17 cellular contexts compared by ENCODE assay signal in genomic region chr18:13638684-13639083, GRCh38.
A peak's percentile ranks its signal among the peaks of the same experiment; 100 is the strongest.
DNase-seq lines count a peak whose midpoint lies in the region; ATAC-seq and TF ChIP-seq lines count a peak whose summit lies in the region.
"Had no signal": no experiment of that assay in that cellular context is flagged by ENCODE, and none has a peak within 500 bp of the region (broad histone marks: within the 10 kb centered on the region; RNA-seq: fewer than 3 reads in every experiment).

No MANE protein-coding gene starts in this region.

- H3K36me3 ChIP-seq in right atrium auricular region (no peaks in the 10 kb centered on the region), heart left ventricle (no peaks in the 10 kb centered on the region), stomach (no peaks in the 10 kb centered on the region)
- H3K36me3 ChIP-seq: BE2C had no signal

- H3K4me1 ChIP-seq in right atrium auricular region = peaks cover 0 to 49% of the 10 kb centered on the region in 2 donors
- peaks cover 0 to 56% (median 18%) of the 10 kb centered on the region in 12 donors for H3K4me1 ChIP-seq in heart left ventricle
- H3K4me1 ChIP-seq in stomach = peaks cover 0 to 16% (median 10%) of the 10 kb centered on the region in 4 donors
- H3K4me1 ChIP-seq: BE2C had no signal

- intact Hi-C loops in heart left ventricle (cut with DNase I) (loop anchor here in 5 of 10 donors (10.0 kb wide), 4 partner anchors 86 to 524 kb away; partner anchors contain the start of genes FAM210A (in 3 of the 5) and RNMT (in 3 of the 5)), stomach (cut with DNase I; ENCODE audit: low total_unique reads) (no loop called here)

- H3K27ac ChIP-seq in right atrium auricular region (peak overlapping the region; percentile 19 to 55), heart left ventricle (peak overlapping the region in 4 of 12 donors; percentile 30 to 87 (median 46)), caudate nucleus (ENCODE audit: low read depth, low read length) (peak overlapping the region; percentile 69), temporal lobe (ENCODE audit: low read depth, low read length) (peak overlapping the region; percentile 87), stomach (no peak overlapping the region)

- H3K27me3 ChIP-seq in right atrium auricular region (no peaks in the 10 kb centered on the region), heart left ventricle (no peaks in the 10 kb centered on the region), stomach (peaks cover 0 to 22% (median 12%) of the 10 kb centered on the region in 3 donors)
- H3K27me3 ChIP-seq: BE2C had no signal

- no peak for DNase-seq in right atrium auricular region (ENCODE audit: low spot score)
- no peak for DNase-seq in heart left ventricle
- no peak for DNase-seq in caudate nucleus (lab: John Stamatoyannopoulos, UW)
- peak; percentile 11 for DNase-seq in islet precursor cell
- DNase-seq in NCI-H2171 (lab: John Stamatoyannopoulos, UW) = no peak
- DNase-seq in stimulated activated CD4-positive, alpha-beta T cell treated with anti-CD3 and anti-CD28 coated beads, Interleukin-1b, Interleukin-23, amount 100 ng/mL, for 48 hours = no peak
- DNase-seq in stomach = no peak
- DNase-seq: ACHN; BE2C; C1 segment of cervical spinal cord; CD4-positive, CD25-positive, alpha-beta regulatory T cell; CD8-positive, alpha-beta memory T cell; COR-L47; GDM1; H9; IMR-90 had no signal

- no peak for TF ChIP-seq EP300 in stomach (IDR thresholded peaks at IDR 0.05)

- no peak overlapping the region for H3K4me3 ChIP-seq in right atrium auricular region
- no peak overlapping the region for H3K4me3 ChIP-seq in heart left ventricle
- no peak overlapping the region for H3K4me3 ChIP-seq in stomach

- TF ChIP-seq CTCF in right atrium auricular region (IDR thresholded peaks at IDR 0.05) (no peak), heart left ventricle (IDR thresholded peaks at IDR 0.05) (no peak), stomach (IDR thresholded peaks at IDR 0.05) (no peak)

- no peak for TF ChIP-seq POLR2A in heart left ventricle (IDR thresholded peaks at IDR 0.05)
- no peak for TF ChIP-seq POLR2A in stomach (IDR thresholded peaks at IDR 0.05)

- ATAC-seq in heart left ventricle = no peak

- H3K9me3 ChIP-seq in right atrium auricular region = no peaks in the 10 kb centered on the region
- H3K9me3 ChIP-seq in heart left ventricle = no peaks in the 10 kb centered on the region
- H3K9me3 ChIP-seq in stomach = no peaks in the 10 kb centered on the region
- H3K9me3 ChIP-seq: BE2C had no signal

- WGBS in heart left ventricle, 4 donors = 52 to 70% (median 61%) methylated on average over 3 of the region's 3 CpGs
- 84 to 93% (median 88%) methylated on average over 3 of the region's 3 CpGs for WGBS in stomach, 5 donors

Comparison
In these comparisons a context has a peak if more than half of its experiments do, and no peak if none do; other contexts are left out.
1. H3K27ac ChIP-seq: peak in right atrium auricular region (2 of 2), caudate nucleus (single experiment) and temporal lobe (single experiment); none in stomach (0 of 5).